In genomic region chr1:36372617-36373016, GRCh38 we compare ENCODE assay signal across 8 cellular contexts. TPM values are rescaled to one million over a fixed set of nuclear protein-coding genes. Genes with fewer than 3 reads are reported as not detected.
A peak's percentile ranks its signal among the peaks of the same experiment; 100 is the strongest.
DNase-seq lines count a peak whose midpoint lies in the region; TF ChIP-seq lines count a peak whose summit lies in the region.

No MANE protein-coding gene starts in this region.

- H2AFZ ChIP-seq in OCI-LY7 (ENCODE audit: low read length), result no peak overlapping the region

- peaks cover 78% of the 10 kb centered on the region for H3K4me1 ChIP-seq in CD4-positive, alpha-beta memory T cell (ENCODE audit: insufficient read depth, low read length)
- H3K4me1 ChIP-seq in OCI-LY7 (ENCODE audit: insufficient read depth, low read length, poor library complexity, severe bottlenecking), result peaks cover 87% of the 10 kb centered on the region

- in situ Hi-C loops in G401 (cut with HindIII; ENCODE audit: low sequenced_read_pairs), result no loop called here

- intact Hi-C loops in CD4-positive, alpha-beta memory T cell (cut with micrococcal nuclease), result no loop called here
- intact Hi-C loops in OCI-LY7 (cut with micrococcal nuclease; ENCODE audit: unreplicated experiment), result no loop called here

- no TSS peak for BruUV-seq in OCI-LY7 (replicated peaks; lab: Mats Ljungman, UMichigan)

- H3K27ac ChIP-seq in CD4-positive, alpha-beta memory T cell (ENCODE audit: low read depth, low read length), result peak overlapping the region; percentile 77
- H3K27ac ChIP-seq in OCI-LY7 (ENCODE audit: low read depth, low read length, poor library complexity, severe bottlenecking) (peak overlapping the region; percentile 62), coronary artery (peak overlapping the region; percentile 88 to 91)

- H3K4me2 ChIP-seq in OCI-LY7 (ENCODE audit: low read length), result peak overlapping the region; percentile 76

- peaks cover 75% of the 10 kb centered on the region; the same call in 1 of the 2 replicates for H3K79me2 ChIP-seq in OCI-LY7 (ENCODE audit: insufficient read depth, low read depth, low read length)

- no peak for TF ChIP-seq CTCF in OCI-LY7 (conservative IDR thresholded peaks at IDR 0.05; ENCODE audit: low read length)
- TF ChIP-seq CTCF in coronary artery (IDR thresholded peaks at IDR 0.05), result no peak
- TF ChIP-seq CTCF in nephron progenitor cell (IDR thresholded peaks at IDR 0.05), result no peak

- H3K4me1 Mint-ChIP-seq in CD4-positive, alpha-beta memory T cell, result peaks cover 46 to 77% (median 62%) of the 10 kb centered on the region in 4 donors
- H3K4me1 Mint-ChIP-seq in nephron progenitor cell, result peaks cover 59% of the 10 kb centered on the region

- H3K27me3 Mint-ChIP-seq in CD4-positive, alpha-beta memory T cell, result no peaks in the 10 kb centered on the region
- no peaks in the 10 kb centered on the region for H3K27me3 Mint-ChIP-seq in nephron progenitor cell (ENCODE audit: low read depth, poor library complexity)

- DNase-seq in CD4-positive, alpha-beta memory T cell, result no peak
- DNase-seq in OCI-LY7 (ENCODE audit: low spot score) (no peak), coronary artery (ENCODE audit: low spot score) (no peak), nephron progenitor cell (no peak), G401 (ENCODE audit: low spot score) (no peak), NCI-H446 treated with DMSO at 0.1 percent for 48 hours (lab: John Stamatoyannopoulos, UW) (no peak), NCI-H1436 treated with DMSO at 0.1 percent for 48 hours (lab: John Stamatoyannopoulos, UW) (no peak)
- no peak for DNase-seq in activated effector memory CD4-positive, alpha-beta T cell treated with anti-CD3 and anti-CD28 coated beads, Interleukin-2, amount 50 U/mL, for 16 hours

- no peak overlapping the region for H3K4me3 ChIP-seq in CD4-positive, alpha-beta memory T cell (ENCODE audit: low read length in 2 of 2)
- H3K4me3 ChIP-seq in OCI-LY7 (ENCODE audit: low read depth, low read length, poor library complexity, severe bottlenecking), result no peak overlapping the region
- no peak overlapping the region for H3K4me3 ChIP-seq in coronary artery

- POLR2A ChIA-PET in CD4-positive, alpha-beta memory T cell (lab: Charles Lee; ENCODE audit: partially characterized antibody), result no interaction called here
- POLR2A ChIA-PET in OCI-LY7 (lab: Charles Lee), result interaction anchor here (0.6 to 1.7 kb wide), 4 partner anchors 10 to 28 kb away, joined by 5 to 9 read pairs (median 5); partner anchors contain the start of gene LSM10

- 0 out of 2 replicates have a peak, but pooled peaks cover 4% of the 10 kb centered on the region for H4K20me1 ChIP-seq in OCI-LY7 (ENCODE audit: insufficient read depth, low read length)

- no peak overlapping the region for H3K4me3 Mint-ChIP-seq in CD4-positive, alpha-beta memory T cell
- no peak overlapping the region for H3K4me3 Mint-ChIP-seq in nephron progenitor cell

- no peaks in the 10 kb centered on the region for H3K36me3 ChIP-seq in CD4-positive, alpha-beta memory T cell (ENCODE audit: insufficient read depth, low read length)
- peaks cover 37% of the 10 kb centered on the region; the same call in 1 of the 2 replicates for H3K36me3 ChIP-seq in OCI-LY7 (ENCODE audit: insufficient read depth, low read length)

- H3K27me3 ChIP-seq in CD4-positive, alpha-beta memory T cell (ENCODE audit: insufficient read depth, low read length), result no peaks in the 10 kb centered on the region

- H3K36me3 Mint-ChIP-seq in CD4-positive, alpha-beta memory T cell, result peaks cover 0 to 19% of the 10 kb centered on the region in 2 donors
- no peaks in the 10 kb centered on the region for H3K36me3 Mint-ChIP-seq in nephron progenitor cell (ENCODE audit: low read depth)

- H3K9me3 ChIP-seq in CD4-positive, alpha-beta memory T cell (ENCODE audit: control insufficient read depth in 1 of 2, low read length in 2 of 2), result no peaks in the 10 kb centered on the region
- H3K9me3 ChIP-seq in OCI-LY7 (ENCODE audit: low read length), result no peaks in the 10 kb centered on the region

- CTCF ChIA-PET in CD4-positive, alpha-beta memory T cell (lab: Charles Lee; ENCODE audit: partially characterized antibody), result interaction anchor here (1.2 to 1.8 kb wide), 3 partner anchors 14 to 223 kb away, joined by 3 to 4 read pairs (median 3); no protein-coding TSS in a partner anchor
- CTCF ChIA-PET in OCI-LY7 (lab: Charles Lee; ENCODE audit: unreplicated experiment), result no interaction called here

- no peaks in the 10 kb centered on the region for H3K9me3 Mint-ChIP-seq in CD4-positive, alpha-beta memory T cell
- H3K9me3 Mint-ChIP-seq in nephron progenitor cell, result no peaks in the 10 kb centered on the region

- H3K27ac Mint-ChIP-seq in CD4-positive, alpha-beta memory T cell, result peak overlapping the region in 5 of 7 donors; percentile 43 to 91 (median 72)
- H3K27ac Mint-ChIP-seq in nephron progenitor cell, result peak overlapping the region; percentile 68

- H3K9me2 ChIP-seq in OCI-LY7 (ENCODE audit: insufficient read depth, low read length), result no peaks in the 10 kb centered on the region

RNA-seq across cellular contexts. Expression of gene STK40, which starts 13.1 kb away (rescaled TPM):
- total RNA-seq in CD4-positive, alpha-beta memory T cell, result 10 to 100 TPM; 52.2 to 57.4 TPM
- polyA plus RNA-seq in CD4-positive, alpha-beta memory T cell, result 10 to 100 TPM; 26.6 to 49.7 TPM
- total RNA-seq in OCI-LY7 (2014; rRNA removed; shearing (Covaris generic)), result 41.9 and 43.8 TPM in 2 replicates
- 81.9 and 83.9 TPM in 2 replicates for total RNA-seq in OCI-LY7 (2022)
- 13.6 and 19.9 TPM in 2 replicates for total RNA-seq in G401 (2014; rRNA removed; shearing (Covaris generic))

RNA-seq across cellular contexts. Expression of gene LSM10, which starts 25.1 kb away (rescaled TPM):
- total RNA-seq in CD4-positive, alpha-beta memory T cell, result 10 to 100 TPM; 51.0 to 53.0 TPM
- 100 to 1,000 TPM; 112 to 187 TPM for polyA plus RNA-seq in CD4-positive, alpha-beta memory T cell
- 42.3 and 43.2 TPM in 2 replicates for total RNA-seq in OCI-LY7 (2014; rRNA removed; shearing (Covaris generic))
- 132 and 133 TPM in 2 replicates for total RNA-seq in OCI-LY7 (2022)
- total RNA-seq in G401 (2014; rRNA removed; shearing (Covaris generic)), result 37.5 and 57.9 TPM in 2 replicates

RNA-seq across cellular contexts. Expression of gene EVA1B, which starts 49.2 kb away (rescaled TPM):
- total RNA-seq in CD4-positive, alpha-beta memory T cell, result 1 to 10 TPM; 6.3 to 7.3 TPM
- 1 to 10 TPM; 5.2 to 8.1 TPM for polyA plus RNA-seq in CD4-positive, alpha-beta memory T cell
- 0.57 and 2.0 TPM in 2 replicates for total RNA-seq in OCI-LY7 (2014; rRNA removed; shearing (Covaris generic))
- total RNA-seq in OCI-LY7 (2022), result 0.84 and 0.96 TPM in 2 replicates
- total RNA-seq in G401 (2014; rRNA removed; shearing (Covaris generic)), result 46.3 and 91.0 TPM in 2 replicates
